1 cellular context compared by ENCODE assay signal in the genomic region with DNA sequence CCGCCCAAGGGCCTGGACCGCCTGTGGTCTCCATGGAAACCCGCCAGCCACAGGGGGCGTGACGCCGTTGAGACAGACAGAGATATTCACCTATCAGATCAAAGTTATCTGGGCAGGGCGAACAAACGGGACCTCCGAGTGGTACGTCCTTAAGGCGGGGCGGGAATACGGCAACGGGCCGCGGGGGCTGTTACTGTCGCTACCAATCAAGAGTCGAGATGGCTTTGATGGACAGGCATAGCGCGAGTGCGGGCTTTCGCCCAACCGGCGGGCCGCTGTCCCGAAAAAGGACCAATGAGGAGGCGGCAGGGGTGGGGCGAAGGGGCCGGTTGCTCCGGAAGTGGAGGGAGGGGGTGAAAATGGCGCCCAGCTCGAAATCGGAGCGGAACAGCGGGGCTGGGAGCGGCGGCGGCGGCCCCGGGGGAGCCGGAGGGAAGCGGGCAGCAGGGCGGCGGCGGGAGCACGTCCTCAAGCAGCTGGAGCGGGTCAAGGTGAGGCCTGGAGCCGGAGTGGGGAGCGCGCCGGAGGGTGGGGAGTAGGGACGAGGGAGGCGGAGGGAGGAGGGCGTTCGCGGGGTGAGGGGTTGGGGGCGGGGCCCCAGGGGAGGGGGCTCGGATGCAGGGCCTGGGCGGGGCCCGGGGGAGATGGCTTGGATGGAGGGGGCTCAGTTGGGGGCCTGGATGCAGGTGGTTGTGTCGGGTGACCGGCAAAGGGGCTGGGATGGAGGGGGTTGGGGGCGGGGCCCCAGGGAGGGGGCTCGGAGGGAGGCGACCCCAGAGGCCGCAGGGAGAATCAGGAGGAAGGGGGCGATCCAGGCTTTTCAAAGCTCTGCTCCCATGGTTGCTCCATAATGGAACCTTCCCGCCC.
TF ChIP-seq lines count a peak whose summit lies in the region.

A gene with protein sequence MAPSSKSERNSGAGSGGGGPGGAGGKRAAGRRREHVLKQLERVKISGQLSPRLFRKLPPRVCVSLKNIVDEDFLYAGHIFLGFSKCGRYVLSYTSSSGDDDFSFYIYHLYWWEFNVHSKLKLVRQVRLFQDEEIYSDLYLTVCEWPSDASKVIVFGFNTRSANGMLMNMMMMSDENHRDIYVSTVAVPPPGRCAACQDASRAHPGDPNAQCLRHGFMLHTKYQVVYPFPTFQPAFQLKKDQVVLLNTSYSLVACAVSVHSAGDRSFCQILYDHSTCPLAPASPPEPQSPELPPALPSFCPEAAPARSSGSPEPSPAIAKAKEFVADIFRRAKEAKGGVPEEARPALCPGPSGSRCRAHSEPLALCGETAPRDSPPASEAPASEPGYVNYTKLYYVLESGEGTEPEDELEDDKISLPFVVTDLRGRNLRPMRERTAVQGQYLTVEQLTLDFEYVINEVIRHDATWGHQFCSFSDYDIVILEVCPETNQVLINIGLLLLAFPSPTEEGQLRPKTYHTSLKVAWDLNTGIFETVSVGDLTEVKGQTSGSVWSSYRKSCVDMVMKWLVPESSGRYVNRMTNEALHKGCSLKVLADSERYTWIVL (plus strand): TSS at position 356 of the 867 bp plus-strand sequence. CDS start 4 bp downstream, at position 360.

TF ChIP-seq in HepG2, 621 proteins besides CTCF, POLR2A, EP300 and RAD21 (continued from another document and continues in another):
- TF ChIP-seq, protein P1, sequence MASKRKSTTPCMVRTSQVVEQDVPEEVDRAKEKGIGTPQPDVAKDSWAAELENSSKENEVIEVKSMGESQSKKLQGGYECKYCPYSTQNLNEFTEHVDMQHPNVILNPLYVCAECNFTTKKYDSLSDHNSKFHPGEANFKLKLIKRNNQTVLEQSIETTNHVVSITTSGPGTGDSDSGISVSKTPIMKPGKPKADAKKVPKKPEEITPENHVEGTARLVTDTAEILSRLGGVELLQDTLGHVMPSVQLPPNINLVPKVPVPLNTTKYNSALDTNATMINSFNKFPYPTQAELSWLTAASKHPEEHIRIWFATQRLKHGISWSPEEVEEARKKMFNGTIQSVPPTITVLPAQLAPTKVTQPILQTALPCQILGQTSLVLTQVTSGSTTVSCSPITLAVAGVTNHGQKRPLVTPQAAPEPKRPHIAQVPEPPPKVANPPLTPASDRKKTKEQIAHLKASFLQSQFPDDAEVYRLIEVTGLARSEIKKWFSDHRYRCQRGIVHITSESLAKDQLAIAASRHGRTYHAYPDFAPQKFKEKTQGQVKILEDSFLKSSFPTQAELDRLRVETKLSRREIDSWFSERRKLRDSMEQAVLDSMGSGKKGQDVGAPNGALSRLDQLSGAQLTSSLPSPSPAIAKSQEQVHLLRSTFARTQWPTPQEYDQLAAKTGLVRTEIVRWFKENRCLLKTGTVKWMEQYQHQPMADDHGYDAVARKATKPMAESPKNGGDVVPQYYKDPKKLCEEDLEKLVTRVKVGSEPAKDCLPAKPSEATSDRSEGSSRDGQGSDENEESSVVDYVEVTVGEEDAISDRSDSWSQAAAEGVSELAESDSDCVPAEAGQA (IDR thresholded peaks at IDR 0.05; ENCODE audit: low read depth): 0 out of 2 replicates have a peak, but pooled peaks have one; percentile 31
- TF ChIP-seq, protein P1 (CRISPR knock-in tag; IDR thresholded peaks at IDR 0.05; ENCODE audit: borderline replicate concordance): no peak
- no peak for TF ChIP-seq ZNF775 (CRISPR knock-in tag; IDR thresholded peaks at IDR 0.05; ENCODE audit: borderline replicate concordance)
- TF ChIP-seq ZNF777 (CRISPR knock-in tag; IDR thresholded peaks at IDR 0.05): no peak
- TF ChIP-seq, protein P2, sequence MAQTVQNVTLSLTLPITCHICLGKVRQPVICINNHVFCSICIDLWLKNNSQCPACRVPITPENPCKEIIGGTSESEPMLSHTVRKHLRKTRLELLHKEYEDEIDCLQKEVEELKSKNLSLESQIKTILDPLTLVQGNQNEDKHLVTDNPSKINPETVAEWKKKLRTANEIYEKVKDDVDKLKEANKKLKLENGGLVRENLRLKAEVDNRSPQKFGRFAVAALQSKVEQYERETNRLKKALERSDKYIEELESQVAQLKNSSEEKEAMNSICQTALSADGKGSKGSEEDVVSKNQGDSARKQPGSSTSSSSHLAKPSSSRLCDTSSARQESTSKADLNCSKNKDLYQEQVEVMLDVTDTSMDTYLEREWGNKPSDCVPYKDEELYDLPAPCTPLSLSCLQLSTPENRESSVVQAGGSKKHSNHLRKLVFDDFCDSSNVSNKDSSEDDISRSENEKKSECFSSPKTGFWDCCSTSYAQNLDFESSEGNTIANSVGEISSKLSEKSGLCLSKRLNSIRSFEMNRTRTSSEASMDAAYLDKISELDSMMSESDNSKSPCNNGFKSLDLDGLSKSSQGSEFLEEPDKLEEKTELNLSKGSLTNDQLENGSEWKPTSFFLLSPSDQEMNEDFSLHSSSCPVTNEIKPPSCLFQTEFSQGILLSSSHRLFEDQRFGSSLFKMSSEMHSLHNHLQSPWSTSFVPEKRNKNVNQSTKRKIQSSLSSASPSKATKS (CRISPR knock-in tag; IDR thresholded peaks at IDR 0.05): no peak
- TF ChIP-seq ZNF20 (CRISPR knock-in tag; IDR thresholded peaks at IDR 0.05): no peak
- peak; percentile 96 for TF ChIP-seq GABPB1 (CRISPR knock-in tag; IDR thresholded peaks at IDR 0.05)
- TF ChIP-seq KDM2A (CRISPR knock-in tag; IDR thresholded peaks at IDR 0.05; ENCODE audit: borderline replicate concordance, low read depth): peak; percentile 56; the same call in 1 of the 2 replicates
- TF ChIP-seq, protein P3, sequence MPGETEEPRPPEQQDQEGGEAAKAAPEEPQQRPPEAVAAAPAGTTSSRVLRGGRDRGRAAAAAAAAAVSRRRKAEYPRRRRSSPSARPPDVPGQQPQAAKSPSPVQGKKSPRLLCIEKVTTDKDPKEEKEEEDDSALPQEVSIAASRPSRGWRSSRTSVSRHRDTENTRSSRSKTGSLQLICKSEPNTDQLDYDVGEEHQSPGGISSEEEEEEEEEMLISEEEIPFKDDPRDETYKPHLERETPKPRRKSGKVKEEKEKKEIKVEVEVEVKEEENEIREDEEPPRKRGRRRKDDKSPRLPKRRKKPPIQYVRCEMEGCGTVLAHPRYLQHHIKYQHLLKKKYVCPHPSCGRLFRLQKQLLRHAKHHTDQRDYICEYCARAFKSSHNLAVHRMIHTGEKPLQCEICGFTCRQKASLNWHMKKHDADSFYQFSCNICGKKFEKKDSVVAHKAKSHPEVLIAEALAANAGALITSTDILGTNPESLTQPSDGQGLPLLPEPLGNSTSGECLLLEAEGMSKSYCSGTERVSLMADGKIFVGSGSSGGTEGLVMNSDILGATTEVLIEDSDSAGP (CRISPR knock-in tag; IDR thresholded peaks at IDR 0.05; ENCODE audit: borderline replicate concordance): peak; percentile 54; the same call in 1 of the 2 replicates
- no peak for TF ChIP-seq GZF1 (CRISPR knock-in tag; IDR thresholded peaks at IDR 0.05)
- TF ChIP-seq, protein P4, sequence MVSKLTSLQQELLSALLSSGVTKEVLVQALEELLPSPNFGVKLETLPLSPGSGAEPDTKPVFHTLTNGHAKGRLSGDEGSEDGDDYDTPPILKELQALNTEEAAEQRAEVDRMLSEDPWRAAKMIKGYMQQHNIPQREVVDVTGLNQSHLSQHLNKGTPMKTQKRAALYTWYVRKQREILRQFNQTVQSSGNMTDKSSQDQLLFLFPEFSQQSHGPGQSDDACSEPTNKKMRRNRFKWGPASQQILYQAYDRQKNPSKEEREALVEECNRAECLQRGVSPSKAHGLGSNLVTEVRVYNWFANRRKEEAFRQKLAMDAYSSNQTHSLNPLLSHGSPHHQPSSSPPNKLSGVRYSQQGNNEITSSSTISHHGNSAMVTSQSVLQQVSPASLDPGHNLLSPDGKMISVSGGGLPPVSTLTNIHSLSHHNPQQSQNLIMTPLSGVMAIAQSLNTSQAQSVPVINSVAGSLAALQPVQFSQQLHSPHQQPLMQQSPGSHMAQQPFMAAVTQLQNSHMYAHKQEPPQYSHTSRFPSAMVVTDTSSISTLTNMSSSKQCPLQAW (CRISPR knock-in tag; IDR thresholded peaks at IDR 0.05): peak; percentile 90
- no peak for TF ChIP-seq ZNF17 (CRISPR knock-in tag; IDR thresholded peaks at IDR 0.05)
- TF ChIP-seq, protein P5, sequence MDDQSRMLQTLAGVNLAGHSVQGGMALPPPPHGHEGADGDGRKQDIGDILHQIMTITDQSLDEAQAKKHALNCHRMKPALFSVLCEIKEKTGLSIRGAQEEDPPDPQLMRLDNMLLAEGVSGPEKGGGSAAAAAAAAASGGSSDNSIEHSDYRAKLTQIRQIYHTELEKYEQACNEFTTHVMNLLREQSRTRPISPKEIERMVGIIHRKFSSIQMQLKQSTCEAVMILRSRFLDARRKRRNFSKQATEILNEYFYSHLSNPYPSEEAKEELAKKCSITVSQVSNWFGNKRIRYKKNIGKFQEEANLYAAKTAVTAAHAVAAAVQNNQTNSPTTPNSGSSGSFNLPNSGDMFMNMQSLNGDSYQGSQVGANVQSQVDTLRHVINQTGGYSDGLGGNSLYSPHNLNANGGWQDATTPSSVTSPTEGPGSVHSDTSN (CRISPR knock-in tag; IDR thresholded peaks at IDR 0.05; ENCODE audit: borderline replicate concordance): peak; percentile 97; the same call in 1 of the 2 replicates
- no peak for TF ChIP-seq ZSCAN12 (CRISPR knock-in tag; IDR thresholded peaks at IDR 0.05)
- TF ChIP-seq CHD2 (IDR thresholded peaks at IDR 0.05; ENCODE audit: low read depth, low read length): peak; percentile 60; the same call in 1 of the 2 replicates
- peak; percentile 64; the same call in 1 of the 2 replicates for TF ChIP-seq FOXK1 (CRISPR knock-in tag; IDR thresholded peaks at IDR 0.05; ENCODE audit: borderline replicate concordance, low read depth)
- TF ChIP-seq KDM5A (IDR thresholded peaks at IDR 0.05; ENCODE audit: borderline replicate concordance, low read length): peak; percentile 81; the same call in 1 of the 2 replicates
- peak; percentile 16; the same call in 1 of the 2 replicates for TF ChIP-seq ZNF350 (CRISPR knock-in tag; IDR thresholded peaks at IDR 0.05; ENCODE audit: borderline replicate concordance, low read depth)
- TF ChIP-seq ZNF335 (CRISPR knock-in tag; IDR thresholded peaks at IDR 0.05): no peak
- TF ChIP-seq SIX1 (CRISPR knock-in tag; IDR thresholded peaks at IDR 0.05; ENCODE audit: borderline replicate concordance): no peak
- no peak for TF ChIP-seq TP53 (CRISPR knock-in tag; conservative IDR thresholded peaks at IDR 0.05)
- peak; percentile 93 for TF ChIP-seq ETV5 (CRISPR knock-in tag; IDR thresholded peaks at IDR 0.05; ENCODE audit: borderline replicate concordance)
- peak; percentile 59 for TF ChIP-seq GABPA (IDR thresholded peaks at IDR 0.05; ENCODE audit: low read depth, low read length)
- TF ChIP-seq GABPA (CRISPR knock-in tag; IDR thresholded peaks at IDR 0.05; ENCODE audit: low read depth): peak; percentile 88
- no peak for TF ChIP-seq ADNP (CRISPR knock-in tag; IDR thresholded peaks at IDR 0.05)
- 0 out of 2 replicates have a peak, but pooled peaks have one; percentile 7 for TF ChIP-seq SOX5 (CRISPR knock-in tag; IDR thresholded peaks at IDR 0.05; ENCODE audit: borderline replicate concordance)
- TF ChIP-seq SMAD3 (CRISPR knock-in tag; IDR thresholded peaks at IDR 0.05): peak; percentile 43; the same call in 1 of the 2 replicates
- no peak for TF ChIP-seq ZNF567 (CRISPR knock-in tag; IDR thresholded peaks at IDR 0.05; ENCODE audit: borderline replicate concordance)
- no peak for TF ChIP-seq ZNF883 (CRISPR knock-in tag; IDR thresholded peaks at IDR 0.05; ENCODE audit: not compliant biosample characterization)
- no peak for TF ChIP-seq TSC22D2 (CRISPR knock-in tag; IDR thresholded peaks at IDR 0.05; ENCODE audit: borderline replicate concordance)
- no peak for TF ChIP-seq CBX5 (CRISPR knock-in tag; IDR thresholded peaks at IDR 0.05; ENCODE audit: borderline replicate concordance)
- TF ChIP-seq ZNF720 (CRISPR knock-in tag; IDR thresholded peaks at IDR 0.05): no peak
- peak; percentile 30; the same call in 1 of the 2 replicates for TF ChIP-seq ZFX (CRISPR knock-in tag; IDR thresholded peaks at IDR 0.05; ENCODE audit: low read depth)
- no peak for TF ChIP-seq YEATS2 (CRISPR knock-in tag; IDR thresholded peaks at IDR 0.05; ENCODE audit: borderline replicate concordance)
- TF ChIP-seq, protein P6, sequence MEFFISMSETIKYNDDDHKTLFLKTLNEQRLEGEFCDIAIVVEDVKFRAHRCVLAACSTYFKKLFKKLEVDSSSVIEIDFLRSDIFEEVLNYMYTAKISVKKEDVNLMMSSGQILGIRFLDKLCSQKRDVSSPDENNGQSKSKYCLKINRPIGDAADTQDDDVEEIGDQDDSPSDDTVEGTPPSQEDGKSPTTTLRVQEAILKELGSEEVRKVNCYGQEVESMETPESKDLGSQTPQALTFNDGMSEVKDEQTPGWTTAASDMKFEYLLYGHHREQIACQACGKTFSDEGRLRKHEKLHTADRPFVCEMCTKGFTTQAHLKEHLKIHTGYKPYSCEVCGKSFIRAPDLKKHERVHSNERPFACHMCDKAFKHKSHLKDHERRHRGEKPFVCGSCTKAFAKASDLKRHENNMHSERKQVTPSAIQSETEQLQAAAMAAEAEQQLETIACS (CRISPR knock-in tag; IDR thresholded peaks at IDR 0.05): no peak
- TF ChIP-seq NFE2L1 (CRISPR knock-in tag; IDR thresholded peaks at IDR 0.05; ENCODE audit: borderline replicate concordance): no peak
- TF ChIP-seq, protein P7, sequence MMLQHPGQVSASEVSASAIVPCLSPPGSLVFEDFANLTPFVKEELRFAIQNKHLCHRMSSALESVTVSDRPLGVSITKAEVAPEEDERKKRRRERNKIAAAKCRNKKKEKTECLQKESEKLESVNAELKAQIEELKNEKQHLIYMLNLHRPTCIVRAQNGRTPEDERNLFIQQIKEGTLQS (CRISPR knock-in tag; IDR thresholded peaks at IDR 0.05): no peak
